16 cellular contexts compared by ENCODE assay signal in the genomic region with DNA sequence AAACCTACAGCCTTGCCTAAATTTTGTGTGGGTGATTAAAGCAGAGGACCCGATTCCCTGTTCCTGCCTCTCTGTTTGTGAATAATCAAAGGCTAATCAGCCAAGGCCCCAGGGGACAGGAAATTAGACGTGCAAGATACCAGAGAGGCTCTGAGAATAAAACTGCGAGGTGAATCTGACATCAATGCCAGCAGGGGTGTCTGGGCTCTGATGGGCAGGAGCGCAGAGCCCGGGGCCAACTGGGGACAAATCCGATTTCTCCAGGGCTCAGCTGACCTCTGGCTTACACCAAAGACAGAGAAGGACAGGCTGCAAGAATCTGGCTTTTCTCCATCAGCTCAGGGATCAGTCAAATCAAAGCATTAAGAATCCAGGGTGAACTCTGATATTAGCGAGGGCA.
DNase-seq lines count a peak whose midpoint lies in the region; TF ChIP-seq lines count a peak whose summit lies in the region.
"Had no signal": no experiment of that assay in that cellular context is flagged by ENCODE, and none has a peak within 500 bp of the region (broad histone marks: within the 10 kb centered on the region; RNA-seq: fewer than 3 reads in every experiment).

No MANE protein-coding gene starts in this region.

- H3K4me2 ChIP-seq in osteoblast (ENCODE audit: insufficient read depth, low read length), result no peak overlapping the region

- H3K36me3 Mint-ChIP-seq in MCF 10A (ENCODE audit: insufficient read depth, unreplicated experiment) (no peaks in the 10 kb centered on the region), nephron progenitor cell (ENCODE audit: low read depth) (no peaks in the 10 kb centered on the region)

- H3K27me3 ChIP-seq in breast epithelium (no peaks in the 10 kb centered on the region), ectodermal cell (ENCODE audit: control insufficient read depth, insufficient read depth, low read length, poor library complexity, severe bottlenecking) (no peaks in the 10 kb centered on the region), osteoblast (ENCODE audit: insufficient read depth, low read length) (no peaks in the 10 kb centered on the region)
- H3K27me3 ChIP-seq: cardiac muscle cell, uterus had no signal

- POLR2A ChIA-PET in MCF 10A (lab: Yijun Ruan, JAX), result no interaction called here

- BruUV-seq in MCF 10A (replicated peaks; lab: Mats Ljungman, UMichigan), result no TSS peak

- H3K4me1 ChIP-seq in breast epithelium (peaks cover 0 to 8% of the 10 kb centered on the region in 2 donors), ectodermal cell (ENCODE audit: control insufficient read depth, insufficient read depth, low read length) (peaks cover 11% of the 10 kb centered on the region), osteoblast (ENCODE audit: insufficient read depth, low read length) (no peaks in the 10 kb centered on the region)
- H3K4me1 ChIP-seq: uterus had no signal

- TF ChIP-seq POLR2A in breast epithelium (IDR thresholded peaks at IDR 0.05), result no peak

- H3K9me3 Mint-ChIP-seq in MCF 10A (ENCODE audit: unreplicated experiment), result peaks cover 27% of the 10 kb centered on the region
- no peaks in the 10 kb centered on the region for H3K9me3 Mint-ChIP-seq in nephron progenitor cell
- H3K9me3 Mint-ChIP-seq: CD4-positive, alpha-beta memory T cell had no signal

- no peaks in the 10 kb centered on the region for H3K9me3 ChIP-seq in breast epithelium
- H3K9me3 ChIP-seq in ectodermal cell (ENCODE audit: control insufficient read depth, low read length), result no peaks in the 10 kb centered on the region
- no peaks in the 10 kb centered on the region for H3K9me3 ChIP-seq in osteoblast (ENCODE audit: low read depth, low read length)
- H3K9me3 ChIP-seq: uterus had no signal

- peaks cover 2% of the 10 kb centered on the region for H3K79me2 ChIP-seq in osteoblast (ENCODE audit: insufficient read depth, low read length)

- peaks cover 36% of the 10 kb centered on the region for H4K20me1 ChIP-seq in osteoblast (ENCODE audit: insufficient read depth, low read length)

- intact Hi-C loops in breast epithelium (cut with DNase I; ENCODE audit: low total_unique reads) (no loop called here), MCF 10A (cut with micrococcal nuclease) (no loop called here)

- WGBS in ectodermal cell, 2 experiments, result 57 to 70% methylated on average over 7 of the region's 7 CpGs

- TF ChIP-seq CTCF in breast epithelium (IDR thresholded peaks at IDR 0.05), result no peak
- no peak for TF ChIP-seq CTCF in MCF 10A (IDR thresholded peaks at IDR 0.05; ENCODE audit: unreplicated experiment)
- no peak for TF ChIP-seq CTCF in nephron progenitor cell (IDR thresholded peaks at IDR 0.05)
- TF ChIP-seq CTCF in osteoblast (IDR thresholded peaks at IDR 0.05; ENCODE audit: extremely low read depth, low read depth, low read length), result no peak

- H3K27ac ChIP-seq in breast epithelium (peak overlapping the region; percentile 79 to 87), ectodermal cell (ENCODE audit: insufficient read depth, low read depth, low read length, poor library complexity, severe bottlenecking) (peak overlapping the region; percentile 32), osteoblast (ENCODE audit: low read depth, low read length) (no peak overlapping the region)
- H3K27ac ChIP-seq: cardiac muscle cell, uterus had no signal

- H3K4me3 ChIP-seq in breast epithelium (no peak overlapping the region), ectodermal cell (ENCODE audit: insufficient read depth, low read depth, low read length) (no peak overlapping the region), osteoblast (ENCODE audit: insufficient read depth, low read length) (no peak overlapping the region)
- H3K4me3 ChIP-seq: cardiac muscle cell, K562, uterus had no signal

- H3K36me3 ChIP-seq in breast epithelium, result no peaks in the 10 kb centered on the region
- no peaks in the 10 kb centered on the region for H3K36me3 ChIP-seq in ectodermal cell (ENCODE audit: control insufficient read depth, insufficient read depth, low read length)
- no peaks in the 10 kb centered on the region for H3K36me3 ChIP-seq in osteoblast (ENCODE audit: insufficient read depth, low read length)
- H3K36me3 ChIP-seq: cardiac muscle cell, uterus had no signal

- CTCF ChIA-PET in MCF 10A (lab: Yijun Ruan, JAX), result no interaction called here

- H3K4me3 Mint-ChIP-seq in MCF 10A (ENCODE audit: unreplicated experiment) (no peak overlapping the region), nephron progenitor cell (no peak overlapping the region)
- H3K4me3 Mint-ChIP-seq: CD4-positive, alpha-beta memory T cell had no signal

- no peak overlapping the region for H3K27ac Mint-ChIP-seq in MCF 10A (ENCODE audit: low read depth, unreplicated experiment)
- H3K27ac Mint-ChIP-seq in nephron progenitor cell, result peak overlapping the region; percentile 57

- H2AFZ ChIP-seq in osteoblast (ENCODE audit: low read length), result no peak overlapping the region

- H3K27me3 Mint-ChIP-seq in MCF 10A (ENCODE audit: insufficient read depth, unreplicated experiment) (no peaks in the 10 kb centered on the region), nephron progenitor cell (ENCODE audit: low read depth, poor library complexity) (peaks cover 11% of the 10 kb centered on the region)
- H3K27me3 Mint-ChIP-seq: CD4-positive, alpha-beta memory T cell had no signal

- DNase-seq in breast epithelium (ENCODE audit: low spot score in 2 of 2), result peak in 1 of 2 donors; percentile 42
- DNase-seq in MCF 10A (ENCODE audit: unreplicated experiment), result no peak
- DNase-seq in nephron progenitor cell, result no peak
- no peak for DNase-seq in osteoblast (ENCODE audit: insufficient read length, low spot score, missing footprints)
- no peak for DNase-seq in EL
- no peak for DNase-seq in middle frontal gyrus (ENCODE audit: extremely low spot score, low spot score)
- DNase-seq in activated CD4-positive, alpha-beta T cell treated with anti-CD3 and anti-CD28 coated beads, Interleukin-2, amount 50 U/mL, for 48 hours, result no peak
- DNase-seq: CD4-positive, alpha-beta memory T cell; effector CD4-positive, alpha-beta T cell; NCI-H1092 treated with DMSO at 0.1 percent for 48 hours; NCI-H510A; stimulated activated naive CD8-positive, alpha-beta T cell treated with anti-CD3 and anti-CD28 coated beads, Interleukin-15, Interleukin-2, amounts not matched to agents 100 U/mL and 50 U/mL, for 24 hours; uterus had no signal

- H3K4me1 Mint-ChIP-seq in MCF 10A (ENCODE audit: insufficient read depth, unreplicated experiment), result no peaks in the 10 kb centered on the region
- peaks cover 22% of the 10 kb centered on the region for H3K4me1 Mint-ChIP-seq in nephron progenitor cell
